ENCODE assay signal across 8 cellular contexts in genomic region chr10:128150045-128150493, GRCh38. TPM values are rescaled to one million over a fixed set of nuclear protein-coding genes. Genes with fewer than 3 reads are reported as not detected.
DNase-seq lines count a peak whose midpoint lies in the region; ATAC-seq and TF ChIP-seq lines count a peak whose summit lies in the region.

No MANE protein-coding gene starts in this region.

- ATAC-seq in GM19043 (IDR thresholded peaks at IDR 0.05; ENCODE audit: low read depth, unreplicated experiment) (peak; percentile 79), HG03354 (IDR thresholded peaks at IDR 0.05; ENCODE audit: poor library complexity, severe bottlenecking, unreplicated experiment) (peak; percentile 94), natural killer cell (peak; percentile 99)
- peak; percentile 80 to 88 for ATAC-seq in stimulated activated naive B cell treated with anti-CD40 and anti-IgM and Interleukin-4, amounts not matched to agents 10 μg/mL and 1 μg/mL and 100 μg/mL, for 72 hours (replicated peaks)

- H3K9me3 Mint-ChIP-seq in activated T-cell treated with anti-CD3 and anti-CD28 coated beads, Interleukin-2, amount 50 U/mL, for 24 hours, result peaks cover 19% of the 10 kb centered on the region
- no peaks in the 10 kb centered on the region for H3K9me3 Mint-ChIP-seq in natural killer cell
- H3K9me3 Mint-ChIP-seq in stimulated activated naive B cell treated with anti-CD40 and anti-IgM and Interleukin-4, amounts not matched to agents 10 μg/mL and 1 μg/mL and 100 μg/mL, for 72 hours, result peaks cover 9 to 15% of the 10 kb centered on the region in 2 donors

- H3K4me1 Mint-ChIP-seq in activated T-cell treated with anti-CD3 and anti-CD28 coated beads, Interleukin-2, amount 50 U/mL, for 24 hours (ENCODE audit: low read depth), result peaks cover 26% of the 10 kb centered on the region
- peaks cover 12 to 14% of the 10 kb centered on the region in 2 donors for H3K4me1 Mint-ChIP-seq in natural killer cell
- peaks cover 17 to 34% of the 10 kb centered on the region in 2 donors for H3K4me1 Mint-ChIP-seq in stimulated activated naive B cell treated with anti-CD40 and anti-IgM and Interleukin-4, amounts not matched to agents 10 μg/mL and 1 μg/mL and 100 μg/mL, for 72 hours

- DNase-seq in AML-193 (lab: John Stamatoyannopoulos, UW) (peak; percentile 43 to 48), NOMO-1 (lab: John Stamatoyannopoulos, UW; ENCODE audit: unreplicated experiment in 2 of 2) (peak; percentile 55 to 84), fibroblast of lung (ENCODE audit: low read depth in 2 of 2) (peak; percentile 45 to 66), natural killer cell (peak; percentile 81)
- DNase-seq in activated T-cell treated with anti-CD3 and anti-CD28 coated beads, Interleukin-2, amount 50 U/mL, for 24 hours, result peak; percentile 87
- DNase-seq in stimulated activated naive B cell treated with anti-CD40 and anti-IgM and Interleukin-4, amounts not matched to agents 10 μg/mL and 1 μg/mL and 100 μg/mL, for 72 hours, result peak; percentile 60

- TF ChIP-seq CTCF in fibroblast of lung (conservative IDR thresholded peaks at IDR 0.05 in 1 of 2, IDR thresholded peaks at IDR 0.05 in 1 of 2; ENCODE audit: low read depth in 1 of 2, low read length in 2 of 2) (peak; percentile 56 to 91), natural killer cell (IDR thresholded peaks at IDR 0.05) (peak; percentile 82)

- no peaks in the 10 kb centered on the region for H3K36me3 Mint-ChIP-seq in activated T-cell treated with anti-CD3 and anti-CD28 coated beads, Interleukin-2, amount 50 U/mL, for 24 hours (ENCODE audit: low read depth)
- no peaks in the 10 kb centered on the region for H3K36me3 Mint-ChIP-seq in natural killer cell
- peaks cover 11 to 16% of the 10 kb centered on the region in 2 donors for H3K36me3 Mint-ChIP-seq in stimulated activated naive B cell treated with anti-CD40 and anti-IgM and Interleukin-4, amounts not matched to agents 10 μg/mL and 1 μg/mL and 100 μg/mL, for 72 hours

- H3K4me3 Mint-ChIP-seq in activated T-cell treated with anti-CD3 and anti-CD28 coated beads, Interleukin-2, amount 50 U/mL, for 24 hours, result peak overlapping the region; percentile 72
- H3K4me3 Mint-ChIP-seq in natural killer cell, result peak overlapping the region; percentile 74
- H3K4me3 Mint-ChIP-seq in stimulated activated naive B cell treated with anti-CD40 and anti-IgM and Interleukin-4, amounts not matched to agents 10 μg/mL and 1 μg/mL and 100 μg/mL, for 72 hours, result peak overlapping the region; percentile 70 to 82

- H2AFZ ChIP-seq in fibroblast of lung (ENCODE audit: low read length), result peak overlapping the region; percentile 89

- H3K36me3 ChIP-seq in fibroblast of lung (ENCODE audit: control insufficient read depth, insufficient read depth, low read length), result no peaks in the 10 kb centered on the region

- H3K27me3 Mint-ChIP-seq in activated T-cell treated with anti-CD3 and anti-CD28 coated beads, Interleukin-2, amount 50 U/mL, for 24 hours, result no peaks in the 10 kb centered on the region
- peaks cover 0 to 16% of the 10 kb centered on the region in 2 donors for H3K27me3 Mint-ChIP-seq in natural killer cell (ENCODE audit: low read depth in 2 of 2)
- peaks cover 31 to 33% of the 10 kb centered on the region in 2 donors for H3K27me3 Mint-ChIP-seq in stimulated activated naive B cell treated with anti-CD40 and anti-IgM and Interleukin-4, amounts not matched to agents 10 μg/mL and 1 μg/mL and 100 μg/mL, for 72 hours

- no peak overlapping the region for H3K27ac Mint-ChIP-seq in activated T-cell treated with anti-CD3 and anti-CD28 coated beads, Interleukin-2, amount 50 U/mL, for 24 hours
- H3K27ac Mint-ChIP-seq in natural killer cell, result no peak overlapping the region
- no peak overlapping the region for H3K27ac Mint-ChIP-seq in stimulated activated naive B cell treated with anti-CD40 and anti-IgM and Interleukin-4, amounts not matched to agents 10 μg/mL and 1 μg/mL and 100 μg/mL, for 72 hours

- H3K79me2 ChIP-seq in fibroblast of lung (ENCODE audit: control insufficient read depth, insufficient read depth, low read length), result no peaks in the 10 kb centered on the region

- H3K9me3 ChIP-seq in fibroblast of lung (ENCODE audit: control insufficient read depth, insufficient read depth, low read depth, low read length), result no peaks in the 10 kb centered on the region

- no peaks in the 10 kb centered on the region for H4K20me1 ChIP-seq in fibroblast of lung (ENCODE audit: control insufficient read depth, extremely low read depth, insufficient read depth, low read length)

- H3K27me3 ChIP-seq in fibroblast of lung (ENCODE audit: control insufficient read depth, insufficient read depth, low read length), result peaks cover 7% of the 10 kb centered on the region

- H3K4me3 ChIP-seq in fibroblast of lung (replicated peaks in 1 of 4; ENCODE audit: control extremely low read depth in 1 of 4, insufficient read depth in 1 of 4, low read depth in 3 of 4, low read length in 4 of 4), result peak overlapping the region; percentile 69 to 82 (median 71)

- no peaks in the 10 kb centered on the region for H3K4me1 ChIP-seq in fibroblast of lung (ENCODE audit: control insufficient read depth, extremely low read depth, insufficient read depth, low read length)

- peak overlapping the region; percentile 93 for H3K4me2 ChIP-seq in fibroblast of lung (ENCODE audit: extremely low read depth, insufficient read depth, low read length)

- H3K27ac ChIP-seq in fibroblast of lung (ENCODE audit: insufficient read depth, low read length), result no peak overlapping the region

- intact Hi-C loops in natural killer cell (cut with micrococcal nuclease), result loop anchor here (1.0 to 5.0 kb wide), 3 partner anchors 72 to 243 kb away; partner anchors contain the start of gene PTPRE

- H3K9ac ChIP-seq in fibroblast of lung (ENCODE audit: insufficient read depth, low read length), result peak overlapping the region; percentile 37

RNA-seq across cellular contexts. Expression of gene MKI67, which starts 23.8 kb away (rescaled TPM):
- 0.26 and 4.3 TPM in 2 replicates for total RNA-seq in fibroblast of lung
- polyA plus RNA-seq in fibroblast of lung, result 6.4 and 24.8 TPM in 2 replicates
- polyA plus RNA-seq in fibroblast of lung (2012), result 8.1 and 24.3 TPM in 2 replicates
- polyA minus RNA-seq in fibroblast of lung (ENCODE audit: low replicate concordance), result 5.0 and 18.7 TPM in 2 replicates
- total RNA-seq in natural killer cell, result 10 to 100 TPM in 1 of 3 donors, 1 to 10 TPM in 2; 5.3 to 10.0 (median 6.8) TPM
